ENCODE assay signal across 14 cellular contexts in the genomic region with DNA sequence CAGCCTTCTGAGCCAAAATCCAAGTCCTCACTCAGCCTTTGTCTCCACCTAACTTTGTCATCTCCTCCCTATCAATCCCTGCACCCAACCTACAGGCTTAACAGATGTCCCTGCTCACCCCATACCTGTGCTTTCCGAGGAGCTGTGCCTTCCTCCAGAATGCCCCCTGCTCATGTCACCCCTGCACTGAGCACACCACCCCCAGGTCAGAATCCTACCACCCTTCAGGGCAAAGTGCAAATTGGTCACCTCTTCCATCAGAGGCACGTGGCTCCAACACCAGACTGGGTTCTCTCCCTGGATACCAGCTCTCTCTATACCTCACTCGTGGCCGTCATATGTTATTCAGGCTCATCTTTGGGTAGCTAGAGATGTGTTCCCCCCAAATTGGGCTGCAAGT. TPM values are rescaled to one million over a fixed set of nuclear protein-coding genes. Genes with fewer than 3 reads are reported as not detected.
DNase-seq lines count a peak whose midpoint lies in the region; ATAC-seq and TF ChIP-seq lines count a peak whose summit lies in the region.
"Had no signal": no experiment of that assay in that cellular context is flagged by ENCODE, and none has a peak within 500 bp of the region (broad histone marks: within the 10 kb centered on the region; RNA-seq: fewer than 3 reads in every experiment).

No MANE protein-coding gene starts in this region.

- peak in 1 of 4 donors; percentile 39 for DNase-seq in body of pancreas
- DNase-seq in mesenteric fat pad (ENCODE audit: low spot score): peak; percentile 26
- DNase-seq in gastrocnemius medialis: no peak
- DNase-seq in HCEC 1CT: no peak
- no peak for DNase-seq in DMS53 treated with DMSO at 0.1 percent for 48 hours (lab: John Stamatoyannopoulos, UW; ENCODE audit: unreplicated experiment)
- DNase-seq in DMS79 (lab: John Stamatoyannopoulos, UW): no peak
- DNase-seq: BE2C; Caco-2; CD8-positive, alpha-beta memory T cell; DMS53 had no signal

- 59 to 64% methylated on average over 4 of the region's 4 CpGs for WGBS in body of pancreas, 2 donors

- H3K4me3 ChIP-seq in body of pancreas: no peak overlapping the region
- H3K4me3 ChIP-seq in gastrocnemius medialis: no peak overlapping the region
- H3K4me3 ChIP-seq: A549, K562 had no signal

- TF ChIP-seq POLR2A in body of pancreas (IDR thresholded peaks at IDR 0.05): no peak
- no peak for TF ChIP-seq POLR2A in gastrocnemius medialis (IDR thresholded peaks at IDR 0.05)

- ATAC-seq in body of pancreas (no peak), gastrocnemius medialis (no peak)
- ATAC-seq: A549, HCT116, K562 had no signal

- in situ Hi-C loops in gastrocnemius medialis (cut with MboI; ENCODE audit: low sequenced_read_pairs in 4 of 4): no loop called here

- H3K9me3 ChIP-seq in body of pancreas (no peaks in the 10 kb centered on the region), gastrocnemius medialis (no peaks in the 10 kb centered on the region)
- H3K9me3 ChIP-seq: A549, BE2C, Caco-2 had no signal

- H3K4me1 ChIP-seq in body of pancreas: peaks cover 96% of the 10 kb centered on the region
- H3K4me1 ChIP-seq in gastrocnemius medialis: peaks cover 41 to 64% of the 10 kb centered on the region in 2 donors
- H3K4me1 ChIP-seq: A549, Caco-2 had no signal

- TF ChIP-seq CTCF in body of pancreas (IDR thresholded peaks at IDR 0.05) (no peak), gastrocnemius medialis (IDR thresholded peaks at IDR 0.05 in 4 of 5, conservative IDR thresholded peaks at IDR 0.05 in 1 of 5) (no peak)

- H3K27ac ChIP-seq in body of pancreas (peak overlapping the region; percentile 69 to 100 (median 95)), gastrocnemius medialis (peak overlapping the region; percentile 49 to 94 (median 92))
- H3K27ac ChIP-seq: A549, HL-60 had no signal

- no peaks in the 10 kb centered on the region for H3K36me3 ChIP-seq in body of pancreas (replicated peaks in 1 of 2; ENCODE audit: insufficient read depth in 1 of 2, low read depth in 2 of 2)
- H3K36me3 ChIP-seq in gastrocnemius medialis: no peaks in the 10 kb centered on the region
- H3K36me3 ChIP-seq: BE2C had no signal

- intact Hi-C loops in body of pancreas (cut with DNase I): no loop called here
- intact Hi-C loops in gastrocnemius medialis (cut with DNase I; ENCODE audit: low total_unique reads): no loop called here

- H3K27me3 ChIP-seq in body of pancreas: no peaks in the 10 kb centered on the region
- H3K27me3 ChIP-seq in gastrocnemius medialis: no peaks in the 10 kb centered on the region
- H3K27me3 ChIP-seq: BE2C had no signal

RNA-seq across cellular contexts. Expression of a gene that starts 29.8 kb away (rescaled TPM):
- total RNA-seq in body of pancreas (100 to 1,000 TPM; 331 to 469 TPM), mesenteric fat pad (2.9 TPM), gastrocnemius medialis (100 to 1,000 TPM in 2 of 4 donors, 10 to 100 TPM in 2; 51.6 to 132 (median 94.5) TPM)

Comparison
In these comparisons a context has a peak if more than half of its experiments do, and no peak if none do; other contexts are left out.
1. RNA of a gene that starts 29.8 kb away (total RNA-seq): 331 to 469 TPM in body of pancreas and 51.6 to 132 TPM in gastrocnemius medialis; 2.9 TPM in mesenteric fat pad (single experiment); every median in the first group is over 10 times any median in the second.